Comparison of ENCODE assay signal across 30 cellular contexts in the genomic region with DNA sequence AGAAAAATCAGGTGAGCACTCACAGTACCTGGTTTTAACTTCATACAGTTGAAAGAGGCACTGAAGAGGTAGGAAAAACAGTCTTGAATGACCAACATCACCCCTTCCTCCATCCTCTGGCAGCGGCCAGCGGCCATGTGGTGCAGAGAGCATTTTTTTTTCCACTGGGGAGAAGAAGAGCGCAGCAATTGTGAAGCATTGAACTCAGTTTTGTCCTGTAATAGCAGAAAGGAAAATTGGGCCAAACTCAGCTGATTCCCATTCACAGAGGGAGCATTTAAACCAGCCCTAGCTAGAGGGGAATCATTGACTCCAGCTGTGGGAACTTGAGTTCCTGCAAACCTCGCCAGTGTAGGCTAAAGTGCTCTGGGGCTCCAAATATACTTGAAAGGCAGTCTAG.
"Had no signal": no experiment of that assay in that cellular context is flagged by ENCODE, and none has a peak within 500 bp of the region (broad histone marks: within the 10 kb centered on the region; RNA-seq: fewer than 3 reads in every experiment).

No MANE protein-coding gene starts in this region.

- H3K27me3 Mint-ChIP-seq: activated B cell treated with CpG ODN at 0.5 μM for 24 hours; activated CD8-positive, alpha-beta memory T cell treated with anti-CD3 and anti-CD28 coated beads, Interleukin-2, amount 10 ng/mL, durations not matched to agents 7 days and 5 days; activated CD8-positive, alpha-beta T cell treated with anti-CD3 and anti-CD28 coated beads for 36 hours; activated naive CD4-positive, alpha-beta T cell treated with anti-CD3 and anti-CD28 coated beads, Interleukin-2, amount 10 ng/mL, durations not matched to agents 7 days and 5 days; activated naive CD8-positive, alpha-beta T cell treated with anti-CD3 and anti-CD28 coated beads, Interleukin-2, amount 10 ng/mL, durations not matched to agents 7 days and 5 days; brain; T-helper 17 cell had no signal

- H3K36me3 Mint-ChIP-seq: activated CD8-positive, alpha-beta memory T cell treated with anti-CD3 and anti-CD28 coated beads, Interleukin-2, amount 10 ng/mL, durations not matched to agents 7 days and 5 days; activated naive CD4-positive, alpha-beta T cell treated with anti-CD3 and anti-CD28 coated beads, Interleukin-2, amount 10 ng/mL, durations not matched to agents 7 days and 5 days; activated naive CD8-positive, alpha-beta T cell treated with anti-CD3 and anti-CD28 coated beads, Interleukin-2, amount 10 ng/mL, durations not matched to agents 7 days and 5 days had no signal

- H3K9me3 ChIP-seq: ascending aorta, colonic mucosa had no signal

- H3K4me1 Mint-ChIP-seq: activated B cell treated with CpG ODN at 0.5 μM for 24 hours; activated CD8-positive, alpha-beta memory T cell treated with anti-CD3 and anti-CD28 coated beads, Interleukin-2, amount 10 ng/mL, durations not matched to agents 7 days and 5 days; activated naive CD4-positive, alpha-beta T cell treated with anti-CD3 and anti-CD28 coated beads, Interleukin-2, amount 10 ng/mL, durations not matched to agents 7 days and 5 days; activated naive CD8-positive, alpha-beta T cell treated with anti-CD3 and anti-CD28 coated beads, Interleukin-2, amount 10 ng/mL, durations not matched to agents 7 days and 5 days; T-helper 17 cell had no signal

- ATAC-seq: activated CD4-positive, CD25-positive, alpha-beta regulatory T cell treated with anti-CD3 and anti-CD28 coated beads, Interleukin-2, amount 50 U/mL, for 24 hours; activated CD8-positive, alpha-beta memory T cell treated with anti-CD3 and anti-CD28 coated beads, Interleukin-2, amount 10 ng/mL, durations not matched to agents 7 days and 5 days; activated CD8-positive, alpha-beta T cell treated with anti-CD3 and anti-CD28 coated beads for 36 hours; activated naive CD4-positive, alpha-beta T cell treated with anti-CD3 and anti-CD28 coated beads, Interleukin-2, amount 50 U/mL, for 72 hours; activated T-cell treated with anti-CD3 and anti-CD28 coated beads, Interleukin-2, amount 50 U/mL, for 72 hours; T-helper 17 cell had no signal

- H3K36me3 ChIP-seq: ascending aorta, breast epithelium, cardiac muscle cell, colonic mucosa, WERI-Rb-1 had no signal

- H3K27ac ChIP-seq: ascending aorta, breast epithelium, cardiac muscle cell, colonic mucosa, epithelial cell of prostate, WERI-Rb-1 had no signal

- H3K4me3 ChIP-seq: ascending aorta, breast epithelium, cardiac muscle cell, colonic mucosa had no signal

- H3K4me3 Mint-ChIP-seq: activated B cell treated with CpG ODN at 0.5 μM for 24 hours; activated CD8-positive, alpha-beta memory T cell treated with anti-CD3 and anti-CD28 coated beads, Interleukin-2, amount 10 ng/mL, durations not matched to agents 7 days and 5 days; activated CD8-positive, alpha-beta T cell treated with anti-CD3 and anti-CD28 coated beads for 36 hours; activated naive CD4-positive, alpha-beta T cell treated with anti-CD3 and anti-CD28 coated beads, Interleukin-2, amount 10 ng/mL, durations not matched to agents 7 days and 5 days; activated naive CD8-positive, alpha-beta T cell treated with anti-CD3 and anti-CD28 coated beads, Interleukin-2, amount 10 ng/mL, durations not matched to agents 7 days and 5 days; activated T-cell treated with anti-CD3 and anti-CD28 coated beads, Interleukin-2, amount 50 U/mL, for 72 hours; brain; T-helper 17 cell; T-helper 2 cell treated with Interferon-gamma antibody and Interleukin-4, amounts not matched to agents 5 μg/mL and 100 μg/mL, for 36 hours had no signal

- DNase-seq: activated B cell treated with CpG ODN at 0.5 μM for 24 hours; activated CD4-positive, alpha-beta T cell treated with anti-CD3 and anti-CD28 coated beads for 48 hours; activated CD4-positive, alpha-beta T cell treated with anti-CD3 and anti-CD28 coated beads, Interleukin-2, amount 50 U/mL, for 1 hour; activated CD4-positive, alpha-beta T cell treated with anti-CD3 and anti-CD28 coated beads, Interleukin-2, amount 50 U/mL, for 48 hours; activated CD8-positive, alpha-beta memory T cell treated with anti-CD3 and anti-CD28 coated beads, Interleukin-2, amount 10 ng/mL, durations not matched to agents 7 days and 5 days; activated CD8-positive, alpha-beta memory T cell treated with anti-CD3 and anti-CD28 coated beads, Interleukin-2, amount 50 U/mL, for 4 hours; activated CD8-positive, alpha-beta T cell treated with anti-CD3 and anti-CD28 coated beads for 36 hours; activated gamma-delta T cell; activated naive CD4-positive, alpha-beta T cell; activated naive CD4-positive, alpha-beta T cell treated with anti-CD3 and anti-CD28 coated beads, Interleukin-2, amount 10 ng/mL, durations not matched to agents 7 days and 5 days; activated naive CD8-positive, alpha-beta T cell treated with anti-CD3 and anti-CD28 coated beads, Interleukin-2, amount 10 ng/mL, durations not matched to agents 7 days and 5 days; activated T-cell treated with anti-CD3 and anti-CD28 coated beads, Interleukin-2, amount 50 U/mL, for 1 hour; activated T-cell treated with anti-CD3 and anti-CD28 coated beads, Interleukin-2, amount 50 U/mL, for 72 hours; central memory CD4-positive, alpha-beta T cell; cerebellar nuclear complex; colonic mucosa; effector CD8-positive, alpha-beta T cell; foreskin fibroblast; T-helper 1 cell; T-helper 17 cell; T1000; WERI-Rb-1 had no signal

- H3K4me1 ChIP-seq: ascending aorta, breast epithelium, colonic mucosa had no signal

- H3K27me3 ChIP-seq: ascending aorta, breast epithelium, cardiac muscle cell, colonic mucosa had no signal

- H3K27ac Mint-ChIP-seq: activated B cell treated with CpG ODN at 0.5 μM for 24 hours; activated CD8-positive, alpha-beta memory T cell treated with anti-CD3 and anti-CD28 coated beads, Interleukin-2, amount 10 ng/mL, durations not matched to agents 7 days and 5 days; activated CD8-positive, alpha-beta T cell treated with anti-CD3 and anti-CD28 coated beads for 36 hours; activated naive CD4-positive, alpha-beta T cell treated with anti-CD3 and anti-CD28 coated beads, Interleukin-2, amount 10 ng/mL, durations not matched to agents 7 days and 5 days; activated naive CD4-positive, alpha-beta T cell treated with anti-CD3 and anti-CD28 coated beads, Interleukin-2, amount 50 U/mL, for 72 hours; activated naive CD8-positive, alpha-beta T cell treated with anti-CD3 and anti-CD28 coated beads, Interleukin-2, amount 10 ng/mL, durations not matched to agents 7 days and 5 days; activated T-cell treated with anti-CD3 and anti-CD28 coated beads, Interleukin-2, amount 50 U/mL, for 72 hours; brain; T-helper 17 cell; T-helper 2 cell treated with Interferon-gamma antibody and Interleukin-4, amounts not matched to agents 5 μg/mL and 100 μg/mL, for 36 hours had no signal
